In genomic region chr11:66988741-66989140, GRCh38 we compare ENCODE assay signal across 4 cellular contexts. TPM values are rescaled to one million over a fixed set of nuclear protein-coding genes. Genes with fewer than 3 reads are reported as not detected.
"Had no signal": no experiment of that assay in that cellular context is flagged by ENCODE, and none has a peak within 500 bp of the region (broad histone marks: within the 10 kb centered on the region; RNA-seq: fewer than 3 reads in every experiment).

No MANE protein-coding gene starts in this region.

RNA-seq across cellular contexts. Expression of gene C11orf86, which starts 13.6 kb away (rescaled TPM):
- total RNA-seq: GM23248, H4, H9, HFFc6 had no signal

RNA-seq across cellular contexts. Expression of gene SYT12, which starts 34.2 kb away (rescaled TPM):
- total RNA-seq: H4, HFFc6 had no signal
